In genomic region chr15:66907826-66908502, GRCh38 we compare ENCODE assay signal across 11 cellular contexts.
DNase-seq lines count a peak whose midpoint lies in the region; ATAC-seq, FAIRE-seq and TF ChIP-seq lines count a peak whose summit lies in the region.
"Had no signal": no experiment of that assay in that cellular context is flagged by ENCODE, and none has a peak within 500 bp of the region (broad histone marks: within the 10 kb centered on the region; RNA-seq: fewer than 3 reads in every experiment).

No MANE protein-coding gene starts in this region.

- H3K4me1 Mint-ChIP-seq in activated CD4-positive, alpha-beta T cell treated with anti-CD3 and anti-CD28 coated beads, Interleukin-2, amount 10 ng/mL, durations not matched to agents 24 days and 14 days: peaks cover 30% of the 10 kb centered on the region

- DNase-seq in DMS 273 (lab: John Stamatoyannopoulos, UW; ENCODE audit: unreplicated experiment) (peak; percentile 89), NOMO-1 treated with DMSO at 0.1 percent for 48 hours (lab: John Stamatoyannopoulos, UW; ENCODE audit: unreplicated experiment) (peak; percentile 98), fibroblast of pulmonary artery (ENCODE audit: low read depth) (peak; percentile 32), posterior cingulate gyrus (peak; percentile 27 to 90 (median 46)), H54 (ENCODE audit: insufficient read length, low spot score) (no peak)
- DNase-seq in activated CD4-positive, alpha-beta T cell treated with anti-CD3 and anti-CD28 coated beads, Interleukin-2, amount 10 ng/mL, durations not matched to agents 24 days and 14 days: no peak
- no peak for DNase-seq in NK-92 treated with Interleukin-12 subunit alpha and Interleukin-12 subunit beta, amount 100 ng/mL, for 24 hours (lab: John Stamatoyannopoulos, UW)
- DNase-seq: DMS153 had no signal

- H3K4me3 Mint-ChIP-seq in activated CD4-positive, alpha-beta T cell treated with anti-CD3 and anti-CD28 coated beads, Interleukin-2, amount 10 ng/mL, durations not matched to agents 24 days and 14 days: no peak overlapping the region

- ATAC-seq in HG02840 (IDR thresholded peaks at IDR 0.05; ENCODE audit: low FRiP score, unreplicated experiment): no peak

- peaks cover 8% of the 10 kb centered on the region for H3K9me3 Mint-ChIP-seq in activated CD4-positive, alpha-beta T cell treated with anti-CD3 and anti-CD28 coated beads, Interleukin-2, amount 10 ng/mL, durations not matched to agents 24 days and 14 days
- H3K9me3 Mint-ChIP-seq: IgD-negative memory B cell had no signal

- no peak for TF ChIP-seq POLR2A in H54 (IDR thresholded peaks at IDR 0.05; ENCODE audit: low read depth, low read length)

- no peak overlapping the region for H3K27ac Mint-ChIP-seq in activated CD4-positive, alpha-beta T cell treated with anti-CD3 and anti-CD28 coated beads, Interleukin-2, amount 10 ng/mL, durations not matched to agents 24 days and 14 days

- intact Hi-C loops in posterior cingulate gyrus (cut with DNase I): no loop called here
- intact Hi-C loops in activated CD4-positive, alpha-beta T cell treated with anti-CD3 and anti-CD28 coated beads, Interleukin-2, amount 10 ng/mL, durations not matched to agents 24 days and 14 days (cut with micrococcal nuclease): no loop called here

- peaks cover 11% of the 10 kb centered on the region for H3K27me3 Mint-ChIP-seq in activated CD4-positive, alpha-beta T cell treated with anti-CD3 and anti-CD28 coated beads, Interleukin-2, amount 10 ng/mL, durations not matched to agents 24 days and 14 days

- FAIRE-seq in H54 (lab: Jason Lieb, UNC): no peak

- TF ChIP-seq CTCF in fibroblast of pulmonary artery (IDR thresholded peaks at IDR 0.05; ENCODE audit: low read length, missing control alignments): no peak

- no peak overlapping the region for H3K4me3 ChIP-seq in fibroblast of pulmonary artery (replicated peaks; ENCODE audit: low read depth, low read length)
- H3K4me3 ChIP-seq: cardiac muscle cell had no signal

- no peaks in the 10 kb centered on the region for H3K36me3 Mint-ChIP-seq in activated CD4-positive, alpha-beta T cell treated with anti-CD3 and anti-CD28 coated beads, Interleukin-2, amount 10 ng/mL, durations not matched to agents 24 days and 14 days (ENCODE audit: low read depth)

Comparison
In these comparisons a context has a peak if more than half of its experiments do, and no peak if none do; other contexts are left out.
1. DNase-seq: peak in DMS 273 (single experiment), NOMO-1 treated with DMSO at 0.1 percent for 48 hours (single experiment), fibroblast of pulmonary artery (single experiment) and posterior cingulate gyrus (10 of 10); none in H54 (single experiment), activated CD4-positive, alpha-beta T cell treated with anti-CD3 and anti-CD28 coated beads, Interleukin-2, amount 10 ng/mL, durations not matched to agents 24 days and 14 days (single experiment) and NK-92 treated with Interleukin-12 subunit alpha and Interleukin-12 subunit beta, amount 100 ng/mL, for 24 hours (single experiment).